In the genomic region with DNA sequence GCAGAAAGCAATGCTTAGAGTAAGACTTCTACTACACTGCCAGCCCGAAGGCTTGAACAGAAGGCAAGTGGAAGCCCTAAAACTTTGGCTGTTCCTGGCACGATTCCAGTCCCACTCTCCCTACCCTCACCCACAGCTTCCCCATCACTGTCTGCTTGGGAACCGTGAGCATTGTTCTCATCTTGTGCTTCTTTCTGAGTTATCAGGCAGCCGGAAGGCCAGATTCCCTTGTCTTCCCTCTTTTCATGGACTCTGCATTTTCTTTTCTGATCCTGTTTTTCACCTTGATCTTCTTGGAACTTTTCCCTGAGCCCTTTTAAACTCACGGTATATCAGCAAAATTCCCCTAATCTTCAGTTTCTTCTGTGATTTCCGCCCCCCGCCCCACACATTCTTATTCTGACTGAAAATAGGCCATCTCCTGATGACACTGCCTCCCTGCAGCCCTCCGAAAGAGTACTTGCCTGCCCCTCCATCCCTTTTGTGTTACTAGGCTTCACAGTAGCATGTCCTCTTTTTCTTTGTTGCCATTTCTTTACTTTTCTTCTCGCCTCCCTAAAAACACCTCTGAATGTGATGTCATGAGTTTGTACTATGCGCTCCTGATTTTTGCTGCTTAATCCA, we compare ENCODE assay signal across 10 cellular contexts. TPM values are rescaled to one million over a fixed set of nuclear protein-coding genes. Genes with fewer than 3 reads are reported as not detected.
DNase-seq lines count a peak whose midpoint lies in the region; ATAC-seq and TF ChIP-seq lines count a peak whose summit lies in the region.
"Had no signal": no experiment of that assay in that cellular context is flagged by ENCODE, and none has a peak within 500 bp of the region (broad histone marks: within the 10 kb centered on the region; RNA-seq: fewer than 3 reads in every experiment).

No MANE protein-coding gene starts in this region.

- H3K4me3 Mint-ChIP-seq in type B pancreatic cell = no peak overlapping the region

- DNase-seq in stimulated activated CD4-positive, alpha-beta T cell treated with anti-CD3 and anti-CD28 coated beads, Interleukin-15, amount 100 ng/mL, for 24 hours = peak; percentile 19
- DNase-seq in stimulated activated CD4-positive, alpha-beta T cell treated with anti-CD3 and anti-CD28 coated beads, Interleukin-4, amount 100 ng/mL, for 1 hour = no peak
- DNase-seq in NCI-H82 treated with DMSO at 0.1 percent for 48 hours (lab: John Stamatoyannopoulos, UW; ENCODE audit: unreplicated experiment) (peak; percentile 19), globus pallidus (ENCODE audit: low spot score) (peak; percentile 2), type B pancreatic cell (ENCODE audit: extremely low spot score, unreplicated experiment) (no peak), stomach (no peak)
- DNase-seq: CD8-positive, alpha-beta memory T cell; NCI-H1048 had no signal

- intact Hi-C loops in stomach (cut with DNase I; ENCODE audit: low total_unique reads) = no loop called here

- no peaks in the 10 kb centered on the region for H3K9me3 Mint-ChIP-seq in type B pancreatic cell
- H3K9me3 Mint-ChIP-seq: CD8-positive, alpha-beta memory T cell had no signal

- no peak overlapping the region for H3K4me3 ChIP-seq in stomach

- H3K4me1 ChIP-seq in stomach = peaks cover 3 to 40% (median 10%) of the 10 kb centered on the region in 4 donors

- no peaks in the 10 kb centered on the region for H3K9me3 ChIP-seq in stomach

- peaks cover 39% of the 10 kb centered on the region for H3K4me1 Mint-ChIP-seq in type B pancreatic cell (ENCODE audit: unreplicated experiment)

- no peak for TF ChIP-seq POLR2A in stomach (IDR thresholded peaks at IDR 0.05)

- 65 to 69% (median 66%) methylated on average over 10 of the region's 10 CpGs for WGBS in stomach, 5 donors

- TF ChIP-seq CTCF in type B pancreatic cell (conservative IDR thresholded peaks at IDR 0.05) (no peak), stomach (IDR thresholded peaks at IDR 0.05) (no peak)

- no peaks in the 10 kb centered on the region for H3K36me3 ChIP-seq in stomach

- ATAC-seq in GM21737 (IDR thresholded peaks at IDR 0.05; ENCODE audit: unreplicated experiment) = no peak
- ATAC-seq in HG03159 (IDR thresholded peaks at IDR 0.05; ENCODE audit: unreplicated experiment) = no peak

- no peaks in the 10 kb centered on the region for H3K27me3 ChIP-seq in stomach

- TF ChIP-seq EP300 in stomach (IDR thresholded peaks at IDR 0.05) = no peak

- H3K27ac ChIP-seq in stomach = no peak overlapping the region

- H3K36me3 Mint-ChIP-seq in type B pancreatic cell = peaks cover 7% of the 10 kb centered on the region

- H3K27ac Mint-ChIP-seq in type B pancreatic cell = peak overlapping the region; percentile 1

- H3K27me3 Mint-ChIP-seq in type B pancreatic cell = no peaks in the 10 kb centered on the region
- H3K27me3 Mint-ChIP-seq: CD8-positive, alpha-beta memory T cell had no signal

RNA-seq across cellular contexts. Expression of a gene that starts 29.9 kb away (rescaled TPM):
- total RNA-seq in type B pancreatic cell (ENCODE audit: low replicate concordance) (35.3 and 37.5 TPM in 2 replicates), stomach (10 to 100 TPM in 3 of 5 donors, 1 to 10 TPM in 2; 8.0 to 60.7 (median 17.0) TPM)
- 1 to 10 TPM; 4.9 to 8.2 (median 7.7) TPM for polyA plus RNA-seq in stomach

Comparison
In these comparisons a context has a peak if more than half of its experiments do, and no peak if none do; other contexts are left out.
1. DNase-seq: peak in stimulated activated CD4-positive, alpha-beta T cell treated with anti-CD3 and anti-CD28 coated beads, Interleukin-15, amount 100 ng/mL, for 24 hours (single experiment), NCI-H82 treated with DMSO at 0.1 percent for 48 hours (single experiment) and globus pallidus (single experiment); none in stimulated activated CD4-positive, alpha-beta T cell treated with anti-CD3 and anti-CD28 coated beads, Interleukin-4, amount 100 ng/mL, for 1 hour (single experiment), type B pancreatic cell (single experiment) and stomach (single experiment).